ENCODE assay signal across 8 cellular contexts in genomic region chr22:31661851-31662667, GRCh38. TPM values are rescaled to one million over a fixed set of nuclear protein-coding genes. Genes with fewer than 3 reads are reported as not detected.
A peak's percentile ranks its signal among the peaks of the same experiment; 100 is the strongest.
DNase-seq lines count a peak whose midpoint lies in the region; ATAC-seq and TF ChIP-seq lines count a peak whose summit lies in the region.

Gene PISD, minus strand, starts transcription at chr22:31662215. Its CDS starts 7 bp downstream, at chr22:31662208.

- ATAC-seq in HG02798 (IDR thresholded peaks at IDR 0.05; ENCODE audit: poor library complexity, unreplicated experiment) (peak; percentile 94), T-cell (replicated peaks in 1 of 4) (peak; percentile 93 to 97 (median 96)), heart left ventricle (peak; percentile 98 to 100 (median 100)), upper lobe of left lung (ENCODE audit: low FRiP score in 2 of 2) (peak; percentile 99 to 100)

- no peak for TF ChIP-seq CTCF in GM12875 (IDR thresholded peaks at IDR 0.05; ENCODE audit: borderline replicate concordance, insufficient read depth, low read depth, low read length)
- TF ChIP-seq CTCF in adrenal gland (IDR thresholded peaks at IDR 0.05), result no peak
- no peak for TF ChIP-seq CTCF in heart left ventricle (IDR thresholded peaks at IDR 0.05)
- no peak for TF ChIP-seq CTCF in upper lobe of left lung (IDR thresholded peaks at IDR 0.05)

- TF ChIP-seq POLR2A in adrenal gland (IDR thresholded peaks at IDR 0.05) (peak; percentile 65 to 85), heart left ventricle (IDR thresholded peaks at IDR 0.05) (peak in 1 of 2 donors; percentile 58), upper lobe of left lung (IDR thresholded peaks at IDR 0.05) (peak in 3 of 4 donors; percentile 42 to 80 (median 62))

- peak within 1 kb of the TSS; percentile 92 to 95 for H3K27ac Mint-ChIP-seq in T-cell

- no peak for TF ChIP-seq EP300 in upper lobe of left lung (IDR thresholded peaks at IDR 0.05)

- 2 to 7% (median 4%) methylated on average over 15 to 52 of the region's 52 CpGs for WGBS in adrenal gland, 4 donors
- 3 to 4% (median 3%) methylated on average over 35 to 52 of the region's 52 CpGs for WGBS in heart left ventricle, 4 donors
- WGBS in upper lobe of left lung, 2 donors, result 4 to 7% methylated on average over 16 to 50 of the region's 52 CpGs

- CTCF ChIA-PET in T-cell (lab: Charles Lee), result interaction anchor here in 1 of 2 donors (0.8 to 2.6 kb wide), 9 partner anchors 9 to 316 kb away, joined by 3 to 16 read pairs (median 4); partner anchors contain the start of gene PATZ1

- peak within 1 kb of the TSS; percentile 90 to 99 (median 97) for H3K4me3 Mint-ChIP-seq in T-cell

- H3K9me3 Mint-ChIP-seq in T-cell, result no peaks in the 10 kb centered on the region

- POLR2A ChIA-PET in T-cell (lab: Charles Lee), result interaction anchor here (0.5 to 1.9 kb wide), 6 partner anchors 15 to 297 kb away, joined by 5 to 15 read pairs (median 6); partner anchors contain the start of gene DEPDC5 (in 1 of the 2)

- H3K4me1 Mint-ChIP-seq in T-cell, result peaks cover 37 to 44% (median 38%) of the 10 kb centered on the region in 3 donors

- no peaks in the 10 kb centered on the region for H3K27me3 Mint-ChIP-seq in T-cell

- intact Hi-C loops in adrenal gland (cut with DNase I) (loop anchor here in 1 of 2 donors (10.0 kb wide), 1 partner anchor 283 kb away; the partner anchor contains the start of gene YWHAH), heart left ventricle (cut with DNase I) (loop anchor here in 7 of 10 donors (5.0 to 10.0 kb wide), 6 partner anchors 83 to 313 kb away; partner anchors contain the start of genes DEPDC5 (in 4 of the 7), PRR14L (in 4 of the 7) and YWHAH (in 4 of the 7)), posterior cingulate gyrus (cut with DNase I) (loop anchor here (5.0 kb wide), 1 partner anchor 90 kb away; the partner anchor contains the start of genes DEPDC5 and PRR14L)

- H3K9me3 ChIP-seq in adrenal gland (replicated peaks in 1 of 3) (no peaks in the 10 kb centered on the region), heart left ventricle (no peaks in the 10 kb centered on the region), upper lobe of left lung (no peaks in the 10 kb centered on the region)

- peak within 1 kb of the TSS; percentile 37 to 91 (median 67) for H3K27ac ChIP-seq in adrenal gland
- H3K27ac ChIP-seq in heart left ventricle, result peak within 1 kb of the TSS in 10 of 12 donors; percentile 34 to 81 (median 54)
- H3K27ac ChIP-seq in upper lobe of left lung, result peak within 1 kb of the TSS; percentile 64 to 76 (median 69)

- H3K4me1 ChIP-seq in adrenal gland (replicated peaks in 1 of 2) (peaks cover 12 to 14% of the 10 kb centered on the region in 2 donors), heart left ventricle (peaks cover 0 to 21% (median 13%) of the 10 kb centered on the region in 12 donors), upper lobe of left lung (peaks cover 14 to 32% (median 18%) of the 10 kb centered on the region in 4 donors)

- H3K4me3 ChIP-seq in GM12875 (ENCODE audit: low read depth, low read length), result peak within 1 kb of the TSS; percentile 83
- peak within 1 kb of the TSS; percentile 62 to 92 (median 64) for H3K4me3 ChIP-seq in adrenal gland
- peak within 1 kb of the TSS; percentile 33 to 100 (median 86) for H3K4me3 ChIP-seq in heart left ventricle
- peak within 1 kb of the TSS; percentile 71 to 95 (median 90) for H3K4me3 ChIP-seq in upper lobe of left lung

- H3K27me3 ChIP-seq in adrenal gland (no peaks in the 10 kb centered on the region), heart left ventricle (no peaks in the 10 kb centered on the region), upper lobe of left lung (no peaks in the 10 kb centered on the region)

- peaks cover 6% of the 10 kb centered on the region for H3K36me3 Mint-ChIP-seq in T-cell

- no peaks in the 10 kb centered on the region for H3K36me3 ChIP-seq in adrenal gland (replicated peaks in 1 of 2)
- H3K36me3 ChIP-seq in heart left ventricle, result peaks cover 0 to 4% (median 0%) of the 10 kb centered on the region in 9 donors
- H3K36me3 ChIP-seq in upper lobe of left lung, result no peaks in the 10 kb centered on the region

- DNase-seq in NCI-H1436 treated with DMSO at 0.1 percent for 48 hours (lab: John Stamatoyannopoulos, UW) (peak; percentile 83), T-cell (peak; percentile 92 to 98 (median 96)), adrenal gland (peak; percentile 95 to 98 (median 96)), heart left ventricle (peak; percentile 94 to 97 (median 96)), posterior cingulate gyrus (peak; percentile 86 to 99 (median 94)), upper lobe of left lung (peak; percentile 94 to 98)

RNA-seq across cellular contexts. Expression of gene PISD, which starts in this region (rescaled TPM):
- total RNA-seq in T-cell, result 10 to 100 TPM; 35.0 to 44.2 (median 39.3) TPM
- 10 to 100 TPM; 42.1 to 99.5 (median 56.6) TPM for total RNA-seq in adrenal gland
- polyA plus RNA-seq in adrenal gland, result 10 to 100 TPM; 25.1 to 87.0 (median 68.7) TPM
- 10 to 100 TPM; 13.1 to 38.1 (median 17.0) TPM for total RNA-seq in heart left ventricle
- 10 to 100 TPM; 12.3 to 17.7 TPM for polyA plus RNA-seq in heart left ventricle
- total RNA-seq in upper lobe of left lung, result 10 to 100 TPM; 18.4 to 81.8 (median 53.9) TPM

Comparison
In these comparisons a context has a peak if more than half of its experiments do, and no peak if none do; other contexts are left out.
1. Peak in every context shown above with its lines: DNase-seq, ATAC-seq, H3K4me3 ChIP-seq and H3K27ac ChIP-seq.